Comparison of ENCODE assay signal across 7 cellular contexts in genomic region chr5:180496806-180497205, GRCh38. TPM values are rescaled to one million over a fixed set of nuclear protein-coding genes. Genes with fewer than 3 reads are reported as not detected.
DNase-seq lines count a peak whose midpoint lies in the region; ATAC-seq, FAIRE-seq and TF ChIP-seq lines count a peak whose summit lies in the region.
"Not testable (repeated sequence)": the region's sequence is repeated elsewhere in the genome, so short reads cannot be mapped to it uniquely, and the experiment has no call there.

No MANE protein-coding gene starts in this region.

- intact Hi-C loops in CD4-positive, alpha-beta T cell (cut with DNase I, micrococcal nuclease), result loop anchor here in 1 of 2 experiments (5.0 to 10.0 kb wide), 4 partner anchors 308 to 758 kb away; partner anchors contain the start of genes MGAT1 and TBC1D9B

- CTCF ChIA-PET in CD4-positive, alpha-beta T cell (lab: Charles Lee), result not testable (repeated sequence)

- not testable (repeated sequence) for ATAC-seq in CD4-positive, alpha-beta T cell (ENCODE audit: poor library complexity); RWPE2 (ENCODE audit: low read depth)

- not testable (repeated sequence) for H3K9me3 ChIP-seq in CD4-positive, alpha-beta T cell (ENCODE audit: control insufficient read depth, low read length); KOPT-K1 (ENCODE audit: insufficient read depth, low read length, poor library complexity, severe bottlenecking); RWPE2 (ENCODE audit: severe bottlenecking); iPS-20b (ENCODE audit: insufficient read depth, low read depth, low read length)

- peaks cover 40% of the 10 kb centered on the region for H3K4me1 Mint-ChIP-seq in CD4-positive, alpha-beta T cell (ENCODE audit: low read depth)
- peaks cover 48% of the 10 kb centered on the region for H3K4me1 Mint-ChIP-seq in activated T-cell treated with anti-CD3 and anti-CD28 coated beads, Interleukin-2, amount 50 U/mL, for 24 hours (ENCODE audit: low read depth)
- peaks cover 34% of the 10 kb centered on the region for H3K4me1 Mint-ChIP-seq in neural crest cell

- not testable (repeated sequence) for H3K27ac ChIP-seq in CD4-positive, alpha-beta T cell (ENCODE audit: low read depth, low read length); iPS-20b (ENCODE audit: low read length)
- peak overlapping the region; percentile 96 for H3K27ac ChIP-seq in KOPT-K1 (ENCODE audit: low read depth, low read length, poor library complexity, severe bottlenecking)
- H3K27ac ChIP-seq in RWPE2 (ENCODE audit: poor library complexity, severe bottlenecking), result peak overlapping the region; percentile 71

- H3K4me3 ChIP-seq in RWPE2 (ENCODE audit: severe bottlenecking); bronchial epithelial cell (ENCODE audit: low read depth, low read length); iPS-20b (ENCODE audit: low read length): not testable (repeated sequence)

- H3K27me3 Mint-ChIP-seq in CD4-positive, alpha-beta T cell; activated T-cell treated with anti-CD3 and anti-CD28 coated beads, Interleukin-2, amount 50 U/mL, for 24 hours; neural crest cell (ENCODE audit: low read depth): not testable (repeated sequence)

- FAIRE-seq in bronchial epithelial cell (lab: Jason Lieb, UNC), result not testable (repeated sequence)

- peaks cover 23% of the 10 kb centered on the region for H3K36me3 Mint-ChIP-seq in CD4-positive, alpha-beta T cell (ENCODE audit: low read depth)
- H3K36me3 Mint-ChIP-seq in activated T-cell treated with anti-CD3 and anti-CD28 coated beads, Interleukin-2, amount 50 U/mL, for 24 hours (ENCODE audit: low read depth), result peaks cover 36% of the 10 kb centered on the region
- peaks cover 10% of the 10 kb centered on the region for H3K36me3 Mint-ChIP-seq in neural crest cell (ENCODE audit: low read depth)

- not testable (repeated sequence) for TF ChIP-seq CTCF in CD4-positive, alpha-beta T cell (IDR thresholded peaks at IDR 0.05); RWPE2 (IDR thresholded peaks at IDR 0.05; ENCODE audit: poor library complexity, severe bottlenecking); bronchial epithelial cell (IDR thresholded peaks at IDR 0.05; ENCODE audit: insufficient read depth, low read length, severe bottlenecking); neural crest cell (conservative IDR thresholded peaks at IDR 0.05)

- H3K9ac ChIP-seq in iPS-20b (ENCODE audit: low read depth, low read length), result peak overlapping the region; percentile 88; the same call in 1 of the 2 replicates

- H3K27me3 ChIP-seq in CD4-positive, alpha-beta T cell (ENCODE audit: control insufficient read depth, insufficient read depth, low read length); RWPE2 (ENCODE audit: insufficient read depth, poor library complexity, severe bottlenecking); bronchial epithelial cell (ENCODE audit: control insufficient read depth, insufficient read depth, low read length); iPS-20b (ENCODE audit: insufficient read depth, low read length): not testable (repeated sequence)

- not testable (repeated sequence) for H3K9me3 Mint-ChIP-seq in CD4-positive, alpha-beta T cell; activated T-cell treated with anti-CD3 and anti-CD28 coated beads, Interleukin-2, amount 50 U/mL, for 24 hours; neural crest cell

- H3K4me3 Mint-ChIP-seq in CD4-positive, alpha-beta T cell, result peak overlapping the region; percentile 73
- peak overlapping the region; percentile 81 for H3K4me3 Mint-ChIP-seq in activated T-cell treated with anti-CD3 and anti-CD28 coated beads, Interleukin-2, amount 50 U/mL, for 24 hours
- peak overlapping the region; percentile 18 for H3K4me3 Mint-ChIP-seq in neural crest cell

- H3K4me1 ChIP-seq in RWPE2 (ENCODE audit: insufficient read depth, poor library complexity, severe bottlenecking) (peaks cover 33% of the 10 kb centered on the region), iPS-20b (ENCODE audit: insufficient read depth, low read length) (peaks cover 10% of the 10 kb centered on the region; the same call in 1 of the 2 replicates)

- DNase-seq in CD4-positive, alpha-beta T cell; RWPE2 (ENCODE audit: low spot score); activated T-cell treated with anti-CD3 and anti-CD28 coated beads, Interleukin-2, amount 50 U/mL, for 24 hours; neural crest cell (ENCODE audit: low read depth, low spot score): not testable (repeated sequence)
- peak; percentile 11 for DNase-seq in bronchial epithelial cell (ENCODE audit: low read depth)

- H3K36me3 ChIP-seq in KOPT-K1 (ENCODE audit: insufficient read depth, low read length) (peaks cover 63% of the 10 kb centered on the region), RWPE2 (ENCODE audit: low read depth) (peaks cover 43% of the 10 kb centered on the region), iPS-20b (ENCODE audit: insufficient read depth, low read depth, low read length) (peaks cover 41% of the 10 kb centered on the region)
- not testable (repeated sequence) for H3K36me3 ChIP-seq in bronchial epithelial cell (ENCODE audit: control insufficient read depth, insufficient read depth, low read length)

- POLR2A ChIA-PET in CD4-positive, alpha-beta T cell (lab: Charles Lee), result not testable (repeated sequence)

- H3K27ac Mint-ChIP-seq in CD4-positive, alpha-beta T cell; activated T-cell treated with anti-CD3 and anti-CD28 coated beads, Interleukin-2, amount 50 U/mL, for 24 hours; neural crest cell (ENCODE audit: unreplicated experiment): not testable (repeated sequence)

RNA-seq across cellular contexts. Expression of gene CNOT6, which starts 2.6 kb away (rescaled TPM):
- 10 to 100 TPM; 12.5 to 13.8 TPM for total RNA-seq in CD4-positive, alpha-beta T cell
- total RNA-seq in bronchial epithelial cell (26.6 and 32.0 TPM in 2 replicates), neural crest cell (70.6 and 75.7 TPM in 2 replicates)

Comparison
In these comparisons a context has a peak if more than half of its experiments do, and no peak if none do; other contexts are left out.
1. H3K4me3 Mint-ChIP-seq: peak in every context shown above with its lines; median percentile 81 in activated T-cell treated with anti-CD3 and anti-CD28 coated beads, Interleukin-2, amount 50 U/mL, for 24 hours; 73 in CD4-positive, alpha-beta T cell; 18 in neural crest cell.